23 cellular contexts compared by ENCODE assay signal in the genomic region with DNA sequence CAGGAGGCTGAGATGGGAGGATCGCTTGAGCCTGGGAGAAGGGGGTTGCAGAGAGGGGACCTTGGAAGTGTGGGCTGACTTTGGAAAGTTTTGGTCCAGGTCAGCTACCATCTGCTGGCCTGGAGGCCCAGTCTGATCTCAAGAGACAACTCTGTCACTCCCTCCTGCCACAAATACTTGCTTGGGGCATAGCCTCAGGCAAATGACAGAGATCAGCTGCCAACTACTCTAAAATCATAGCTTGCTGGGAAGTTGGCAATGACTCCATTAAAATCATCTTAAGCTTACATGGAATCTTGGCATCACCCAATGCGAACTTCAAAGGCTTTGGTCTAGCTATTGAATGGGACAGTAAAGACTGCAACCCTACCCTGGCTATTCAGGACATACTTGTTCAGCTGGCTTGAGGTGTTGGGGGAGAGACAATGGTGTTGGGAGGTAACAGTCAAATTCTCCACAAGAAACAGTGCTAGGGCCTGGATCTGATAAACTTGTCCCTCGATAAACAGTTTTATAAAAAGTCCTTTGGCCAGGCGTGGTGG. TPM values are rescaled to one million over a fixed set of nuclear protein-coding genes. Genes with fewer than 3 reads are reported as not detected.
DNase-seq lines count a peak whose midpoint lies in the region; ATAC-seq, FAIRE-seq and TF ChIP-seq lines count a peak whose summit lies in the region.
"Had no signal": no experiment of that assay in that cellular context is flagged by ENCODE, and none has a peak within 500 bp of the region (broad histone marks: within the 10 kb centered on the region; RNA-seq: fewer than 3 reads in every experiment).

No MANE protein-coding gene starts in this region.

- H3K27ac ChIP-seq in GM23338 (ENCODE audit: low read depth) (peak overlapping the region; percentile 13; the same call in 1 of the 2 replicates), endodermal cell (ENCODE audit: low read depth, low read length) (no peak overlapping the region), osteoblast (ENCODE audit: low read depth, low read length) (no peak overlapping the region), gastrocnemius medialis (peak overlapping the region; percentile 73 to 86 (median 78))

- H4K20me1 ChIP-seq in GM23338 (replicated peaks; ENCODE audit: insufficient read depth) (no peaks in the 10 kb centered on the region), osteoblast (ENCODE audit: insufficient read depth, low read length) (no peaks in the 10 kb centered on the region)

- in situ Hi-C loops in gastrocnemius medialis (cut with MboI; ENCODE audit: low sequenced_read_pairs in 4 of 4) = no loop called here

- H3K27me3 ChIP-seq in GM23338 (ENCODE audit: insufficient read depth) = no peaks in the 10 kb centered on the region
- H3K27me3 ChIP-seq in endodermal cell (ENCODE audit: control insufficient read depth, insufficient read depth, low read length, poor library complexity, severe bottlenecking) = no peaks in the 10 kb centered on the region
- no peaks in the 10 kb centered on the region for H3K27me3 ChIP-seq in osteoblast (ENCODE audit: insufficient read depth, low read length)
- H3K27me3 ChIP-seq in gastrocnemius medialis = no peaks in the 10 kb centered on the region
- H3K27me3 ChIP-seq: BE2C had no signal

- H3K9me2 ChIP-seq in GM23338 (ENCODE audit: insufficient read depth) = no peaks in the 10 kb centered on the region

- TF ChIP-seq POLR2A in gastrocnemius medialis (IDR thresholded peaks at IDR 0.05) (no peak), GM12891 (IDR thresholded peaks at IDR 0.05; ENCODE audit: low read depth, low read length) (no peak)

- H3K4me1 Mint-ChIP-seq in GM23338 (peaks cover 34% of the 10 kb centered on the region), endodermal cell (peaks cover 1% of the 10 kb centered on the region)

- H3K4me3 ChIP-seq in GM23338 (no peak overlapping the region), endodermal cell (ENCODE audit: low read length) (no peak overlapping the region), osteoblast (ENCODE audit: insufficient read depth, low read length) (no peak overlapping the region), gastrocnemius medialis (no peak overlapping the region)

- H3K9me3 Mint-ChIP-seq in GM23338 (no peaks in the 10 kb centered on the region), endodermal cell (no peaks in the 10 kb centered on the region)
- H3K9me3 Mint-ChIP-seq: CD4-positive, CD25-positive, alpha-beta regulatory T cell; CD8-positive, alpha-beta memory T cell; H9; IgD-negative memory B cell had no signal

- H3K27ac Mint-ChIP-seq in GM23338 (no peak overlapping the region), endodermal cell (no peak overlapping the region)
- H3K27ac Mint-ChIP-seq: IgD-negative memory B cell had no signal

- H3K9ac ChIP-seq in endodermal cell (ENCODE audit: extremely low read depth, low read length, poor library complexity, severe bottlenecking) = no peak overlapping the region

- ATAC-seq in GM23338 (no peak), gastrocnemius medialis (no peak)

- peaks cover 20% of the 10 kb centered on the region for H3K4me1 ChIP-seq in GM23338 (ENCODE audit: insufficient read depth)
- H3K4me1 ChIP-seq in endodermal cell (ENCODE audit: control insufficient read depth, insufficient read depth, low read length) = no peaks in the 10 kb centered on the region
- H3K4me1 ChIP-seq in osteoblast (ENCODE audit: insufficient read depth, low read length) = peaks cover 17% of the 10 kb centered on the region
- peaks cover 29 to 37% of the 10 kb centered on the region in 2 donors for H3K4me1 ChIP-seq in gastrocnemius medialis
- H3K4me1 ChIP-seq: BE2C had no signal

- no peak for TF ChIP-seq CTCF in GM23338 (conservative IDR thresholded peaks at IDR 0.05; ENCODE audit: low read depth in 2 of 2)
- no peak for TF ChIP-seq CTCF in endodermal cell (conservative IDR thresholded peaks at IDR 0.05)
- TF ChIP-seq CTCF in osteoblast (IDR thresholded peaks at IDR 0.05; ENCODE audit: extremely low read depth, low read depth, low read length) = no peak
- TF ChIP-seq CTCF in gastrocnemius medialis (IDR thresholded peaks at IDR 0.05 in 4 of 5, conservative IDR thresholded peaks at IDR 0.05 in 1 of 5) = no peak

- H3K36me3 Mint-ChIP-seq in GM23338 (ENCODE audit: low read depth) (peaks cover 38% of the 10 kb centered on the region), endodermal cell (ENCODE audit: low read depth) (peaks cover 25% of the 10 kb centered on the region)

- FAIRE-seq in GM12891 (lab: Jason Lieb, UNC) = no peak
- FAIRE-seq: A204.1, H1, HTR-8/SVneo had no signal

- H3K36me3 ChIP-seq in GM23338 (ENCODE audit: insufficient read depth) (no peaks in the 10 kb centered on the region; the same call in 1 of the 2 replicates), endodermal cell (ENCODE audit: control insufficient read depth, insufficient read depth, low read length) (peaks cover 14% of the 10 kb centered on the region), osteoblast (ENCODE audit: insufficient read depth, low read length) (no peaks in the 10 kb centered on the region), gastrocnemius medialis (peaks cover 0 to 10% of the 10 kb centered on the region in 2 donors)
- H3K36me3 ChIP-seq: BE2C had no signal

- DNase-seq in GM23338 (ENCODE audit: low spot score) (no peak), endodermal cell (peak; percentile 17), osteoblast (ENCODE audit: insufficient read length, low spot score, missing footprints) (peak; percentile 14), gastrocnemius medialis (no peak), GM12891 (ENCODE audit: insufficient read length, low spot score) (no peak), EL (no peak), NCI-H82 treated with DMSO at 0.1 percent for 48 hours (lab: John Stamatoyannopoulos, UW; ENCODE audit: unreplicated experiment) (no peak)
- no peak for DNase-seq in activated CD4-positive, alpha-beta T cell treated with anti-CD3 and anti-CD28 coated beads, Interleukin-2, amount 50 U/mL, for 1 hour
- DNase-seq: ACHN; BE2C; C1 segment of cervical spinal cord; CD4-positive, CD25-positive, alpha-beta regulatory T cell; CD8-positive, alpha-beta memory T cell; COR-L47; DMS 273 treated with DMSO at 0.1 percent for 48 hours; DMS53; DND-41; GDM1; H9 had no signal

- peaks cover 3% of the 10 kb centered on the region for H3K27me3 Mint-ChIP-seq in GM23338 (ENCODE audit: insufficient read depth, low read depth, poor library complexity)
- H3K27me3 Mint-ChIP-seq in endodermal cell (ENCODE audit: insufficient read depth) = no peaks in the 10 kb centered on the region
- H3K27me3 Mint-ChIP-seq: CD4-positive, CD25-positive, alpha-beta regulatory T cell; CD8-positive, alpha-beta memory T cell; IgD-negative memory B cell had no signal

- H3K4me2 ChIP-seq in GM23338 (no peak overlapping the region), osteoblast (ENCODE audit: insufficient read depth, low read length) (no peak overlapping the region)

- no peaks in the 10 kb centered on the region for H3F3A ChIP-seq in GM23338 (replicated peaks; ENCODE audit: low read depth)

- no peak overlapping the region for H2AFZ ChIP-seq in GM23338
- no peak overlapping the region for H2AFZ ChIP-seq in osteoblast (ENCODE audit: low read length)

- WGBS in endodermal cell (ENCODE audit: insufficient coverage in 1 of 2, insufficient read length in 1 of 2), 2 experiments = 90% methylated on average over 3 to 4 of the region's 4 CpGs

- H3K79me2 ChIP-seq in GM23338 (replicated peaks; ENCODE audit: insufficient read depth) (peaks cover 99% of the 10 kb centered on the region), osteoblast (ENCODE audit: insufficient read depth, low read length) (peaks cover 2% of the 10 kb centered on the region)

- intact Hi-C loops in gastrocnemius medialis (cut with DNase I; ENCODE audit: low total_unique reads) = no loop called here

- H3K4me3 Mint-ChIP-seq in GM23338 (no peak overlapping the region), endodermal cell (no peak overlapping the region)
- H3K4me3 Mint-ChIP-seq: CD8-positive, alpha-beta memory T cell; H9; IgD-negative memory B cell had no signal

- no peaks in the 10 kb centered on the region for H3K9me3 ChIP-seq in endodermal cell (ENCODE audit: control insufficient read depth, low read length)
- no peaks in the 10 kb centered on the region for H3K9me3 ChIP-seq in osteoblast (ENCODE audit: low read depth, low read length)
- H3K9me3 ChIP-seq in gastrocnemius medialis = no peaks in the 10 kb centered on the region
- H3K9me3 ChIP-seq: BE2C had no signal

TF ChIP-seq in GM23338, 12 proteins besides CTCF, POLR2A, EP300 and RAD21:
- no peak for TF ChIP-seq EZH2 (IDR thresholded peaks at IDR 0.05; ENCODE audit: low read depth, unreplicated experiment)
- TF ChIP-seq CREB1 (CRISPR knock-in tag; IDR thresholded peaks at IDR 0.05; ENCODE audit: low read depth) = no peak
- TF ChIP-seq POLR2AphosphoS5 (IDR thresholded peaks at IDR 0.05; ENCODE audit: low read depth) = no peak

TF ChIP-seq in GM12891, 5 proteins besides CTCF, POLR2A, EP300 and RAD21:
- TF ChIP-seq SPI1 (IDR thresholded peaks at IDR 0.05; ENCODE audit: low read depth, low read length) (no peak), POU2F2 (IDR thresholded peaks at IDR 0.05; ENCODE audit: low read depth, low read length) (no peak), TAF1 (IDR thresholded peaks at IDR 0.05; ENCODE audit: low read depth, low read length) (no peak), POLR2AphosphoS5 (IDR thresholded peaks at IDR 0.05; ENCODE audit: low read depth, low read length) (no peak), PAX5 (IDR thresholded peaks at IDR 0.05; ENCODE audit: insufficient read depth, low read length, severe bottlenecking) (no peak)

RNA-seq across cellular contexts. Expression of gene USO1, which starts 7.0 kb away (rescaled TPM):
- total RNA-seq in GM23338 (2014; rRNA removed; shearing (Covaris generic)) = 241 and 277 TPM in 2 replicates
- 98.5 and 113 TPM in 2 replicates for polyA plus RNA-seq in GM23338 (2016; fragmentation: Nextera tagmentation; extraction: Ambion mirVana)
- total RNA-seq in endodermal cell = 10 to 100 TPM; 74.5 to 75.1 TPM
- 63.9 TPM for polyA plus RNA-seq in endodermal cell (2013, experiment 1 of 2)
- polyA plus RNA-seq in endodermal cell (2013, experiment 2 of 2) = 57.4 TPM
- total RNA-seq in osteoblast = 120 and 122 TPM in 2 replicates
- 100 to 1,000 TPM; 213 to 328 (median 254) TPM for total RNA-seq in gastrocnemius medialis
- polyA plus RNA-seq in GM12891 (2012; ENCODE audit: low read depth, missing spikeins) = 36.6 TPM

RNA-seq across cellular contexts. Expression of gene G3BP2, which starts 44.2 kb away (rescaled TPM):
- 411 and 435 TPM in 2 replicates for total RNA-seq in GM23338 (2014; rRNA removed; shearing (Covaris generic))
- polyA plus RNA-seq in GM23338 (2016; fragmentation: Nextera tagmentation; extraction: Ambion mirVana) = 94.5 and 103 TPM in 2 replicates
- total RNA-seq in endodermal cell = 100 to 1,000 TPM; 176 to 183 TPM
- 143 TPM for polyA plus RNA-seq in endodermal cell (2013, experiment 1 of 2)
- 141 TPM for polyA plus RNA-seq in endodermal cell (2013, experiment 2 of 2)
- total RNA-seq in osteoblast = 159 and 171 TPM in 2 replicates
- total RNA-seq in gastrocnemius medialis = 100 to 1,000 TPM; 123 to 226 (median 132) TPM
- polyA plus RNA-seq in GM12891 (2012; ENCODE audit: low read depth, missing spikeins) = 67.6 TPM

Comparison
In these comparisons a context has a peak if more than half of its experiments do, and no peak if none do; other contexts are left out.
1. DNase-seq: peak in endodermal cell (single experiment) and osteoblast (single experiment); none in GM23338 (single experiment), gastrocnemius medialis (0 of 2), activated CD4-positive, alpha-beta T cell treated with anti-CD3 and anti-CD28 coated beads, Interleukin-2, amount 50 U/mL, for 1 hour (single experiment), GM12891 (single experiment), EL (single experiment) and NCI-H82 treated with DMSO at 0.1 percent for 48 hours (single experiment).
2. H3K27ac ChIP-seq: peak in GM23338 (single experiment) and gastrocnemius medialis (4 of 4); none in endodermal cell (single experiment) and osteoblast (single experiment).